ENCODE assay signal across 8 cellular contexts in genomic region chr7:66099551-66100407, GRCh38. TPM values are rescaled to one million over a fixed set of nuclear protein-coding genes. Genes with fewer than 3 reads are reported as not detected.
DNase-seq lines count a peak whose midpoint lies in the region; ATAC-seq and TF ChIP-seq lines count a peak whose summit lies in the region.

No MANE protein-coding gene starts in this region.

- no peaks in the 10 kb centered on the region for H3K36me3 Mint-ChIP-seq in CD4-positive, CD25-positive, alpha-beta regulatory T cell
- no peaks in the 10 kb centered on the region for H3K36me3 Mint-ChIP-seq in activated T-helper 17 cell treated with anti-CD3 and anti-CD28 coated beads, Interleukin-2, amount 50 U/mL, for 72 hours (ENCODE audit: low read depth)
- H3K36me3 Mint-ChIP-seq in nephron progenitor cell (ENCODE audit: low read depth), result no peaks in the 10 kb centered on the region

- H3K36me3 ChIP-seq in CD4-positive, CD25-positive, alpha-beta regulatory T cell (ENCODE audit: control insufficient read depth, insufficient read depth, low read length), result no peaks in the 10 kb centered on the region
- H3K36me3 ChIP-seq in OCI-LY3 (replicated peaks; ENCODE audit: low read depth, low read length) (no peaks in the 10 kb centered on the region), aorta (ENCODE audit: control insufficient read depth in 1 of 2, insufficient read depth in 2 of 2, low read length in 1 of 2) (no peaks in the 10 kb centered on the region)

- H4K20me1 ChIP-seq in OCI-LY3 (ENCODE audit: insufficient read depth, low read length), result no peaks in the 10 kb centered on the region

- peak; percentile 8 to 64 (median 23) for DNase-seq in CD4-positive, CD25-positive, alpha-beta regulatory T cell
- DNase-seq in fibroblast of peridontal ligament (ENCODE audit: extremely low read depth) (peak; percentile 89), nephron progenitor cell (peak; percentile 50), aorta (peak; percentile 80 to 81)

- peaks cover 0 to 11% (median 6%) of the 10 kb centered on the region in 4 donors for H3K4me1 Mint-ChIP-seq in CD4-positive, CD25-positive, alpha-beta regulatory T cell
- peaks cover 11% of the 10 kb centered on the region for H3K4me1 Mint-ChIP-seq in activated T-helper 17 cell treated with anti-CD3 and anti-CD28 coated beads, Interleukin-2, amount 50 U/mL, for 72 hours
- H3K4me1 Mint-ChIP-seq in nephron progenitor cell, result peaks cover 12% of the 10 kb centered on the region

- no peaks in the 10 kb centered on the region for H3K9me3 Mint-ChIP-seq in CD4-positive, CD25-positive, alpha-beta regulatory T cell
- H3K9me3 Mint-ChIP-seq in activated T-helper 17 cell treated with anti-CD3 and anti-CD28 coated beads, Interleukin-2, amount 50 U/mL, for 72 hours, result no peaks in the 10 kb centered on the region
- H3K9me3 Mint-ChIP-seq in nephron progenitor cell, result no peaks in the 10 kb centered on the region

- H3K4me1 ChIP-seq in CD4-positive, CD25-positive, alpha-beta regulatory T cell (ENCODE audit: control insufficient read depth, insufficient read depth, low read length, poor library complexity, severe bottlenecking), result peaks cover 15% of the 10 kb centered on the region
- H3K4me1 ChIP-seq in OCI-LY3 (ENCODE audit: low read length), result peaks cover 8% of the 10 kb centered on the region
- no peaks in the 10 kb centered on the region for H3K4me1 ChIP-seq in aorta (ENCODE audit: control insufficient read depth in 1 of 2, insufficient read depth in 2 of 2, low read length in 2 of 2)

- H3K27ac Mint-ChIP-seq in CD4-positive, CD25-positive, alpha-beta regulatory T cell, result peak overlapping the region; percentile 91 to 95 (median 94)
- H3K27ac Mint-ChIP-seq in activated T-helper 17 cell treated with anti-CD3 and anti-CD28 coated beads, Interleukin-2, amount 50 U/mL, for 72 hours, result peak overlapping the region; percentile 92
- H3K27ac Mint-ChIP-seq in nephron progenitor cell, result peak overlapping the region; percentile 97

- no peaks in the 10 kb centered on the region for H3K79me2 ChIP-seq in OCI-LY3 (ENCODE audit: low read length)

- H3K9ac ChIP-seq in OCI-LY3 (ENCODE audit: low read length), result peak overlapping the region; percentile 50

- H3K4me2 ChIP-seq in OCI-LY3 (ENCODE audit: low read length), result peak overlapping the region; percentile 88

- no peaks in the 10 kb centered on the region for H3K27me3 ChIP-seq in CD4-positive, CD25-positive, alpha-beta regulatory T cell (ENCODE audit: control insufficient read depth, insufficient read depth, low read length)
- no peaks in the 10 kb centered on the region for H3K27me3 ChIP-seq in OCI-LY3 (ENCODE audit: low read depth, low read length)
- no peaks in the 10 kb centered on the region for H3K27me3 ChIP-seq in aorta (ENCODE audit: control insufficient read depth in 1 of 2, insufficient read depth in 2 of 2, low read length in 1 of 2)

- H3K4me3 Mint-ChIP-seq in CD4-positive, CD25-positive, alpha-beta regulatory T cell, result peak overlapping the region; percentile 87 to 95 (median 91)
- peak overlapping the region; percentile 79 for H3K4me3 Mint-ChIP-seq in activated T-helper 17 cell treated with anti-CD3 and anti-CD28 coated beads, Interleukin-2, amount 50 U/mL, for 72 hours
- peak overlapping the region; percentile 79 for H3K4me3 Mint-ChIP-seq in nephron progenitor cell

- 2 to 3% methylated on average over 15 of the region's 15 CpGs for WGBS in aorta, 2 donors

- peak; percentile 72 to 76 for ATAC-seq in CD4-positive, CD25-positive, alpha-beta regulatory T cell (ENCODE audit: low read depth in 2 of 2)
- ATAC-seq in GM19438 (IDR thresholded peaks at IDR 0.05; ENCODE audit: low read depth, unreplicated experiment), result peak; percentile 86
- ATAC-seq in HG03565 (IDR thresholded peaks at IDR 0.05; ENCODE audit: unreplicated experiment), result peak; percentile 69
- ATAC-seq in activated T-helper 17 cell treated with anti-CD3 and anti-CD28 coated beads, Interleukin-2, amount 50 U/mL, for 72 hours (replicated peaks), result peak; percentile 91
- ATAC-seq in aorta (ENCODE audit: low FRiP score), result peak; percentile 95

- intact Hi-C loops in aorta (cut with DNase I), result no loop called here

- H3K9me3 ChIP-seq in CD4-positive, CD25-positive, alpha-beta regulatory T cell (ENCODE audit: control insufficient read depth in 2 of 2, low read length in 2 of 2), result no peaks in the 10 kb centered on the region
- no peaks in the 10 kb centered on the region for H3K9me3 ChIP-seq in OCI-LY3 (ENCODE audit: insufficient read depth, low read length)
- H3K9me3 ChIP-seq in aorta (ENCODE audit: control insufficient read depth, low read length), result no peaks in the 10 kb centered on the region

- no peaks in the 10 kb centered on the region for H3K27me3 Mint-ChIP-seq in CD4-positive, CD25-positive, alpha-beta regulatory T cell
- no peaks in the 10 kb centered on the region for H3K27me3 Mint-ChIP-seq in activated T-helper 17 cell treated with anti-CD3 and anti-CD28 coated beads, Interleukin-2, amount 50 U/mL, for 72 hours
- H3K27me3 Mint-ChIP-seq in nephron progenitor cell (ENCODE audit: low read depth, poor library complexity), result no peaks in the 10 kb centered on the region

- H3K4me3 ChIP-seq in CD4-positive, CD25-positive, alpha-beta regulatory T cell (ENCODE audit: low read depth, low read length), result peak overlapping the region; percentile 74
- peak overlapping the region; percentile 75 for H3K4me3 ChIP-seq in OCI-LY3 (ENCODE audit: low read length)
- H3K4me3 ChIP-seq in aorta (ENCODE audit: low read length in 2 of 2), result peak overlapping the region in 1 of 2 donors; percentile 12

- TF ChIP-seq CTCF in OCI-LY3 (IDR thresholded peaks at IDR 0.05; ENCODE audit: low read depth, low read length) (no peak), nephron progenitor cell (IDR thresholded peaks at IDR 0.05) (no peak)

- peak overlapping the region; percentile 93 for H2AFZ ChIP-seq in OCI-LY3 (ENCODE audit: low read depth, low read length)

- H3K27ac ChIP-seq in CD4-positive, CD25-positive, alpha-beta regulatory T cell (ENCODE audit: insufficient read depth, low read length, poor library complexity, severe bottlenecking), result peak overlapping the region; percentile 72
- H3K27ac ChIP-seq in OCI-LY3 (ENCODE audit: low read length), result no peak overlapping the region
- H3K27ac ChIP-seq in aorta (ENCODE audit: low read depth in 1 of 2, low read length in 2 of 2), result peak overlapping the region in 1 of 2 donors; percentile 91

RNA-seq across cellular contexts. Expression of gene CRCP, which starts 14.9 kb away (rescaled TPM):
- total RNA-seq in CD4-positive, CD25-positive, alpha-beta regulatory T cell, result 32.5 TPM
- polyA plus RNA-seq in CD4-positive, CD25-positive, alpha-beta regulatory T cell, result 10 to 100 TPM; 19.8 to 33.4 (median 27.3) TPM
- total RNA-seq in activated T-helper 17 cell treated with anti-CD3 and anti-CD28 coated beads, Interleukin-2, amount 50 U/mL, for 72 hours, result 10 to 100 TPM; 19.6 to 25.7 TPM
- total RNA-seq in aorta, result 10 to 100 TPM; 27.1 to 29.5 TPM
- polyA plus RNA-seq in aorta, result 10 to 100 TPM; 16.8 to 23.7 TPM

RNA-seq across cellular contexts. Expression of gene ASL, which starts 24.2 kb away (rescaled TPM):
- total RNA-seq in CD4-positive, CD25-positive, alpha-beta regulatory T cell, result 15.6 TPM
- polyA plus RNA-seq in CD4-positive, CD25-positive, alpha-beta regulatory T cell, result 10 to 100 TPM in 3 of 4 donors, 1 to 10 TPM in 1; 9.2 to 16.6 (median 13.2) TPM
- total RNA-seq in activated T-helper 17 cell treated with anti-CD3 and anti-CD28 coated beads, Interleukin-2, amount 50 U/mL, for 72 hours, result 10 to 100 TPM; 33.8 to 34.7 TPM
- 10 to 100 TPM; 29.1 to 30.3 TPM for total RNA-seq in aorta
- 10 to 100 TPM; 26.8 to 98.7 TPM for polyA plus RNA-seq in aorta

Comparison
In these comparisons a context has a peak if more than half of its experiments do, and no peak if none do; other contexts are left out.
1. DNase-seq: peak in every context shown above with its lines; median percentile 89 in fibroblast of peridontal ligament; 80 in aorta; 50 in nephron progenitor cell; 23 in CD4-positive, CD25-positive, alpha-beta regulatory T cell.